In genomic region chr16:1530883-1531637, GRCh38 we compare ENCODE assay signal across 11 cellular contexts. TPM values are rescaled to one million over a fixed set of nuclear protein-coding genes. Genes with fewer than 3 reads are reported as not detected.
A peak's percentile ranks its signal among the peaks of the same experiment; 100 is the strongest.
DNase-seq lines count a peak whose midpoint lies in the region; ATAC-seq lines count a peak whose summit lies in the region.
"Had no signal": no experiment of that assay in that cellular context is flagged by ENCODE, and none has a peak within 500 bp of the region (broad histone marks: within the 10 kb centered on the region; RNA-seq: fewer than 3 reads in every experiment).

No MANE protein-coding gene starts in this region.

- intact Hi-C loops in left colon (cut with DNase I, micrococcal nuclease): no loop called here

- ATAC-seq in left colon (no peak), GM19467 (IDR thresholded peaks at IDR 0.05; ENCODE audit: unreplicated experiment) (no peak), HG03108 (IDR thresholded peaks at IDR 0.05; ENCODE audit: unreplicated experiment) (no peak), GM21619 (IDR thresholded peaks at IDR 0.05; ENCODE audit: unreplicated experiment) (no peak)

- H3K9me3 ChIP-seq in duodenal mucosa (ENCODE audit: control insufficient read depth in 1 of 2, low read length in 2 of 2): no peaks in the 10 kb centered on the region

- H3K9ac ChIP-seq in duodenal mucosa (ENCODE audit: low read depth in 1 of 2, low read length in 2 of 2): no peak overlapping the region

- no peaks in the 10 kb centered on the region for H3K36me3 ChIP-seq in duodenal mucosa (ENCODE audit: control insufficient read depth in 1 of 2, insufficient read depth in 2 of 2, low read length in 2 of 2)

- no peaks in the 10 kb centered on the region for H3K27me3 ChIP-seq in duodenal mucosa (ENCODE audit: control insufficient read depth in 1 of 2, insufficient read depth in 2 of 2, low read length in 2 of 2)

- peak overlapping the region; percentile 80 for H3K27ac ChIP-seq in duodenal mucosa (ENCODE audit: low read depth, low read length)
- peak overlapping the region in 20 of 21 experiments; percentile 71 to 96 (median 88) for H3K27ac ChIP-seq in skin epidermis

- DNase-seq in EL: peak; percentile 74
- DNase-seq in left colon: peak; percentile 21 to 49
- DNase-seq in COR-L47 (lab: John Stamatoyannopoulos, UW): no peak
- DNase-seq: activated CD8-positive, alpha-beta memory T cell treated with anti-CD3 and anti-CD28 coated beads for 24 hours; NCI-H345; SW 1271 had no signal

- peaks cover 0 to 18% of the 10 kb centered on the region in 2 donors for H3K4me1 ChIP-seq in duodenal mucosa (ENCODE audit: control insufficient read depth in 1 of 2, insufficient read depth in 2 of 2, low read length in 2 of 2)

- H3K4me3 ChIP-seq in duodenal mucosa (ENCODE audit: low read depth in 1 of 2, low read length in 2 of 2) (peak overlapping the region in 1 of 2 donors; percentile 21), skin epidermis (no peak overlapping the region)

RNA-seq across cellular contexts. Expression of gene TMEM204, which starts 2.4 kb away (rescaled TPM):
- total RNA-seq in left colon: 1 to 10 TPM; 2.6 to 4.9 TPM

RNA-seq across cellular contexts. Expression of gene TELO2, which starts 37.9 kb away (rescaled TPM):
- 10 to 100 TPM; 26.6 to 36.3 TPM for total RNA-seq in left colon

RNA-seq across cellular contexts. Expression of gene PTX4, which starts 42.3 kb away (rescaled TPM):
- not detected for total RNA-seq in left colon

RNA-seq across cellular contexts. Expression of gene CLCN7, which starts 56.2 kb away (rescaled TPM):
- 10 to 100 TPM; 42.3 to 44.9 TPM for total RNA-seq in left colon
